In the genomic region with DNA sequence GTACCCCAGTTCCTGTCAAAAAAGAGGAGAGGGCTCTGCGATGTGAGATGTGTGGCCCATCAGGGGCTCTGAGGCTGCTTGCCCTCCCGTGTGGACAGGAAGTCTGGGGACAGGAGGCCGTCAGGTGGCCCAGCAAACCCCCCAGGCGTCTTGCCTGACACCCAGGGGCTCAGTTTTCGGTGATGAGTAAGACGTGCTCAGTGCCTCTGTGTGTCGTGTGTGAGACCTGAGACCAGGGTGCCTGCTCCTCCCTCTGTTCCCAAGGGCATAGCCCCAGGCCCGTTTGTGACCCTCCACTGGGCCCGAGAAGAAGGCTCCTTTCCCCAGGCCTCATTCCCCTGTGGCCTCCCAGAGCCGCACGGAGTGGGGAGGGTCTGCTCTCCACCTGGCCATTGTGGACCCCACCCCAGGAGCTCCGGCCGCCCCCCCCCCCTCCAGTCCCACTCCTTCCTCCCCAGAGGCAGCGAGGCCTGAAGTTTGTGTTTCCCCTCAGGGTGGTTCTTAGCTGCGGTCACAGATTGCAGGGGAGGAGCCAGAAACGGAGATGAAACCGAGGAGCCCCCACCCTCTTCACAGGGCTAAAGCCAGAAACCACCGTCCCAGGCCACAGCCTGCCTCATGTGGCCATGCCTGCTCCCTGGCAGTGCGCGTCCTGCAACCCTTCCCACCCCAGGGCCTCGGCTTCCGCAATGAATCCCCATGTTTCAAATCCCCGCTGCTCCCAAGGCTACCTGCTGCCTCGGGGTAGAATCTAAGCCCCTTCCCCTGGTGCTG, we compare ENCODE assay signal across 2 cellular contexts.
TF ChIP-seq lines count a peak whose summit lies in the region.

No MANE protein-coding gene starts in this region.

TF ChIP-seq in SK-N-SH, 30 proteins besides CTCF, POLR2A, EP300 and RAD21 (continued from another document):
- TF ChIP-seq JUND (IDR thresholded peaks at IDR 0.05), result no peak
- TF ChIP-seq TCF12 (IDR thresholded peaks at IDR 0.05), result no peak
- TF ChIP-seq, protein P1, sequence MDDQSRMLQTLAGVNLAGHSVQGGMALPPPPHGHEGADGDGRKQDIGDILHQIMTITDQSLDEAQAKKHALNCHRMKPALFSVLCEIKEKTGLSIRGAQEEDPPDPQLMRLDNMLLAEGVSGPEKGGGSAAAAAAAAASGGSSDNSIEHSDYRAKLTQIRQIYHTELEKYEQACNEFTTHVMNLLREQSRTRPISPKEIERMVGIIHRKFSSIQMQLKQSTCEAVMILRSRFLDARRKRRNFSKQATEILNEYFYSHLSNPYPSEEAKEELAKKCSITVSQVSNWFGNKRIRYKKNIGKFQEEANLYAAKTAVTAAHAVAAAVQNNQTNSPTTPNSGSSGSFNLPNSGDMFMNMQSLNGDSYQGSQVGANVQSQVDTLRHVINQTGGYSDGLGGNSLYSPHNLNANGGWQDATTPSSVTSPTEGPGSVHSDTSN (IDR thresholded peaks at IDR 0.05), result no peak
- TF ChIP-seq TEAD4 (IDR thresholded peaks at IDR 0.05; ENCODE audit: borderline replicate concordance, insufficient read depth), result no peak

TF ChIP-seq in SK-N-SH treated with all-trans-retinoic acid at 6 μM for 48 hours, 23 proteins besides CTCF, POLR2A, EP300 and RAD21 (continued from another document):
- TF ChIP-seq, protein P2, sequence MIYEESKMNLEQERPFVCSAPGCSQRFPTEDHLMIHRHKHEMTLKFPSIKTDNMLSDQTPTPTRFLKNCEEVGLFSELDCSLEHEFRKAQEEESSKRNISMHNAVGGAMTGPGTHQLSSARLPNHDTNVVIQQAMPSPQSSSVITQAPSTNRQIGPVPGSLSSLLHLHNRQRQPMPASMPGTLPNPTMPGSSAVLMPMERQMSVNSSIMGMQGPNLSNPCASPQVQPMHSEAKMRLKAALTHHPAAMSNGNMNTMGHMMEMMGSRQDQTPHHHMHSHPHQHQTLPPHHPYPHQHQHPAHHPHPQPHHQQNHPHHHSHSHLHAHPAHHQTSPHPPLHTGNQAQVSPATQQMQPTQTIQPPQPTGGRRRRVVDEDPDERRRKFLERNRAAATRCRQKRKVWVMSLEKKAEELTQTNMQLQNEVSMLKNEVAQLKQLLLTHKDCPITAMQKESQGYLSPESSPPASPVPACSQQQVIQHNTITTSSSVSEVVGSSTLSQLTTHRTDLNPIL (CRISPR knock-in tag; IDR thresholded peaks at IDR 0.05; ENCODE audit: low read depth), result no peak
- TF ChIP-seq ZFP30 (CRISPR knock-in tag; IDR thresholded peaks at IDR 0.05) (no peak), ZC3H10 (CRISPR knock-in tag; IDR thresholded peaks at IDR 0.05) (no peak)
